In genomic region chr4:706083-706633, GRCh38 we compare ENCODE assay signal across 8 cellular contexts. TPM values are rescaled to one million over a fixed set of nuclear protein-coding genes. Genes with fewer than 3 reads are reported as not detected.
DNase-seq lines count a peak whose midpoint lies in the region; ATAC-seq, FAIRE-seq and TF ChIP-seq lines count a peak whose summit lies in the region.
"Not testable (repeated sequence)": the region's sequence is repeated elsewhere in the genome, so short reads cannot be mapped to it uniquely, and the experiment has no call there.
"Had no signal": no experiment of that assay in that cellular context is flagged by ENCODE, and none has a peak within 500 bp of the region (broad histone marks: within the 10 kb centered on the region; RNA-seq: fewer than 3 reads in every experiment).

No MANE protein-coding gene starts in this region.

- H3K4me1 Mint-ChIP-seq in activated CD8-positive, alpha-beta memory T cell treated with anti-CD3 and anti-CD28 coated beads, Interleukin-2, amount 10 ng/mL, durations not matched to agents 7 days and 5 days, result peaks cover 10% of the 10 kb centered on the region

- peak overlapping the region; percentile 50 for H3K4me3 Mint-ChIP-seq in activated CD8-positive, alpha-beta memory T cell treated with anti-CD3 and anti-CD28 coated beads, Interleukin-2, amount 10 ng/mL, durations not matched to agents 7 days and 5 days

- not testable (repeated sequence) for H3K27me3 Mint-ChIP-seq in activated CD8-positive, alpha-beta memory T cell treated with anti-CD3 and anti-CD28 coated beads, Interleukin-2, amount 10 ng/mL, durations not matched to agents 7 days and 5 days

- H3K36me3 Mint-ChIP-seq in activated CD8-positive, alpha-beta memory T cell treated with anti-CD3 and anti-CD28 coated beads, Interleukin-2, amount 10 ng/mL, durations not matched to agents 7 days and 5 days, result peaks cover 16% of the 10 kb centered on the region

- not testable (repeated sequence) for H3K27ac ChIP-seq in MM.1S (ENCODE audit: low read length)
- H3K27ac ChIP-seq in coronary artery (peak overlapping the region; percentile 78 to 83), right atrium auricular region (peak overlapping the region; percentile 76 to 78), small intestine (ENCODE audit: low read depth in 1 of 2, low read length in 1 of 2) (peak overlapping the region; percentile 80 to 82)

- peak overlapping the region; percentile 49; the same call in 1 of the 2 replicates for H3K4me2 ChIP-seq in MM.1S (ENCODE audit: low read depth, low read length)

- not testable (repeated sequence) for H2AFZ ChIP-seq in MM.1S (ENCODE audit: low read length)

- not testable (repeated sequence) for TF ChIP-seq CTCF in GM12865 (IDR thresholded peaks at IDR 0.05; ENCODE audit: insufficient read depth, low read depth, low read length, missing control alignments); MM.1S (IDR thresholded peaks at IDR 0.05; ENCODE audit: low read length); coronary artery (IDR thresholded peaks at IDR 0.05); right atrium auricular region (IDR thresholded peaks at IDR 0.05)

- peak overlapping the region; percentile 84 for H3K4me3 ChIP-seq in GM12865 (ENCODE audit: low read depth, low read length)
- H3K4me3 ChIP-seq in MM.1S (ENCODE audit: low read length), result peak overlapping the region; percentile 59
- H3K4me3 ChIP-seq in coronary artery, result peak overlapping the region; percentile 91
- peak overlapping the region; percentile 74 to 82 for H3K4me3 ChIP-seq in right atrium auricular region
- H3K4me3 ChIP-seq in mucosa of stomach (ENCODE audit: low read length), result peak overlapping the region; percentile 87
- H3K4me3 ChIP-seq in small intestine (ENCODE audit: low read depth in 1 of 2, low read length in 2 of 2), result peak overlapping the region; percentile 84 to 98

- CTCF ChIA-PET in activated CD8-positive, alpha-beta memory T cell treated with anti-CD3 and anti-CD28 coated beads, Interleukin-2, amount 10 ng/mL, durations not matched to agents 7 days and 5 days (lab: Charles Lee), result not testable (repeated sequence)

- not testable (repeated sequence) for FAIRE-seq in small intestine (lab: Jason Lieb, UNC)

- not testable (repeated sequence) for H3K27me3 ChIP-seq in MM.1S (replicated peaks; ENCODE audit: insufficient read depth, low read length); right atrium auricular region; mucosa of stomach (ENCODE audit: control insufficient read depth, insufficient read depth, low read length); small intestine (ENCODE audit: control insufficient read depth in 2 of 2, insufficient read depth in 2 of 2, low read length in 2 of 2)

- DNase-seq in GM12865 (ENCODE audit: low read depth); MM.1S; activated CD8-positive, alpha-beta memory T cell treated with anti-CD3 and anti-CD28 coated beads, Interleukin-2, amount 10 ng/mL, durations not matched to agents 7 days and 5 days; coronary artery (ENCODE audit: low spot score); right atrium auricular region (ENCODE audit: low spot score); small intestine: not testable (repeated sequence)

- H3K36me3 ChIP-seq in MM.1S (replicated peaks; ENCODE audit: insufficient read depth, low read length); right atrium auricular region; mucosa of stomach (ENCODE audit: control insufficient read depth, insufficient read depth, low read length); small intestine (ENCODE audit: control insufficient read depth in 2 of 2, insufficient read depth in 2 of 2, low read length in 2 of 2): not testable (repeated sequence)

- H3K4me1 ChIP-seq in MM.1S (ENCODE audit: low read length); small intestine (ENCODE audit: control insufficient read depth in 2 of 2, insufficient read depth in 1 of 2, low read depth in 1 of 2, low read length in 1 of 2): not testable (repeated sequence)
- peaks cover 0 to 43% of the 10 kb centered on the region in 2 donors for H3K4me1 ChIP-seq in right atrium auricular region
- peaks cover 52% of the 10 kb centered on the region for H3K4me1 ChIP-seq in mucosa of stomach (ENCODE audit: control insufficient read depth, insufficient read depth, low read length)

- not testable (repeated sequence) for H4K20me1 ChIP-seq in MM.1S (ENCODE audit: insufficient read depth, low read length)

- WGBS in small intestine, 3 donors, result 0 to 2% (median 1%) methylated on average over 16 to 21 of the region's 21 CpGs

- H3K9me3 ChIP-seq in MM.1S (replicated peaks; ENCODE audit: insufficient read depth, low read length); right atrium auricular region; mucosa of stomach (ENCODE audit: control insufficient read depth, low read length); small intestine (ENCODE audit: control insufficient read depth, low read depth): not testable (repeated sequence)

- ATAC-seq in activated CD8-positive, alpha-beta memory T cell treated with anti-CD3 and anti-CD28 coated beads, Interleukin-2, amount 10 ng/mL, durations not matched to agents 7 days and 5 days, result not testable (repeated sequence)

- H3K9me3 Mint-ChIP-seq in activated CD8-positive, alpha-beta memory T cell treated with anti-CD3 and anti-CD28 coated beads, Interleukin-2, amount 10 ng/mL, durations not matched to agents 7 days and 5 days (ENCODE audit: low read depth), result not testable (repeated sequence)

- H3K9ac ChIP-seq in MM.1S (ENCODE audit: low read length), result peak overlapping the region; percentile 70; the same call in 1 of the 2 replicates
- H3K9ac ChIP-seq in mucosa of stomach (ENCODE audit: low read length), result peak overlapping the region; percentile 99

- H3K9me2 ChIP-seq in MM.1S (replicated peaks; ENCODE audit: insufficient read depth, low read length), result not testable (repeated sequence)

- not testable (repeated sequence) for H3K79me2 ChIP-seq in MM.1S (ENCODE audit: low read length)

- not testable (repeated sequence) for H3F3A ChIP-seq in MM.1S (ENCODE audit: insufficient read depth, low read length)

- peak overlapping the region; percentile 15 for H3K27ac Mint-ChIP-seq in activated CD8-positive, alpha-beta memory T cell treated with anti-CD3 and anti-CD28 coated beads, Interleukin-2, amount 10 ng/mL, durations not matched to agents 7 days and 5 days

RNA-seq across cellular contexts. Expression of gene PCGF3, which starts 0.5 kb away (rescaled TPM):
- 10 to 100 TPM; 38.9 to 49.0 TPM for total RNA-seq in activated CD8-positive, alpha-beta memory T cell treated with anti-CD3 and anti-CD28 coated beads, Interleukin-2, amount 10 ng/mL, durations not matched to agents 7 days and 5 days
- 10 to 100 TPM; 17.9 to 22.6 TPM for total RNA-seq in right atrium auricular region
- polyA plus RNA-seq in small intestine, result 10 to 100 TPM; 27.3 to 71.6 (median 40.6) TPM

RNA-seq across cellular contexts. Expression of gene SLC49A3, which starts 17.2 kb away (rescaled TPM):
- 1 to 10 TPM; 1.1 to 1.5 TPM for total RNA-seq in activated CD8-positive, alpha-beta memory T cell treated with anti-CD3 and anti-CD28 coated beads, Interleukin-2, amount 10 ng/mL, durations not matched to agents 7 days and 5 days
- total RNA-seq in right atrium auricular region, result 10 to 100 TPM in 1 of 2 donors, 1 to 10 TPM in 1; 10.0 to 12.0 TPM
- 1 to 10 TPM; 3.4 to 7.8 (median 3.5) TPM for polyA plus RNA-seq in small intestine
- total RNA-seq: Daoy had no signal

RNA-seq across cellular contexts. Expression of gene MYL5, which starts 31.8 kb away (rescaled TPM):
- 10 to 100 TPM; 14.3 to 19.8 TPM for total RNA-seq in activated CD8-positive, alpha-beta memory T cell treated with anti-CD3 and anti-CD28 coated beads, Interleukin-2, amount 10 ng/mL, durations not matched to agents 7 days and 5 days
- total RNA-seq in right atrium auricular region, result 1 to 10 TPM; 3.2 to 3.6 TPM
- polyA plus RNA-seq in small intestine, result 100 to 1,000 TPM in 2 of 3 donors, 10 to 100 TPM in 1; 36.1 to 316 (median 266) TPM

RNA-seq across cellular contexts. Expression of gene ATP5ME, which starts 32.1 kb away (rescaled TPM):
- total RNA-seq in activated CD8-positive, alpha-beta memory T cell treated with anti-CD3 and anti-CD28 coated beads, Interleukin-2, amount 10 ng/mL, durations not matched to agents 7 days and 5 days, result 100 to 1,000 TPM; 213 to 231 TPM
- 100 to 1,000 TPM in 1 of 2 donors, 10 to 100 TPM in 1; 85.1 to 265 TPM for total RNA-seq in right atrium auricular region
- polyA plus RNA-seq in small intestine, result 1,000 to 10,000 TPM in 1 of 3 donors, 100 to 1,000 TPM in 2; 806 to 1,305 (median 980) TPM

Comparison
In these comparisons a context has a peak if more than half of its experiments do, and no peak if none do; other contexts are left out.
1. RNA of gene SLC49A3, which starts 17.2 kb away (total RNA-seq): 10.0 to 12.0 TPM in right atrium auricular region; 1.1 to 1.5 TPM in activated CD8-positive, alpha-beta memory T cell treated with anti-CD3 and anti-CD28 coated beads, Interleukin-2, amount 10 ng/mL, durations not matched to agents 7 days and 5 days; every median in the first group is over 4 times any median in the second.
2. Peak in every context shown above with its lines, with median percentiles within 50 percentile points of each other: H3K4me3 ChIP-seq.